32 cellular contexts compared by ENCODE assay signal in the genomic region with DNA sequence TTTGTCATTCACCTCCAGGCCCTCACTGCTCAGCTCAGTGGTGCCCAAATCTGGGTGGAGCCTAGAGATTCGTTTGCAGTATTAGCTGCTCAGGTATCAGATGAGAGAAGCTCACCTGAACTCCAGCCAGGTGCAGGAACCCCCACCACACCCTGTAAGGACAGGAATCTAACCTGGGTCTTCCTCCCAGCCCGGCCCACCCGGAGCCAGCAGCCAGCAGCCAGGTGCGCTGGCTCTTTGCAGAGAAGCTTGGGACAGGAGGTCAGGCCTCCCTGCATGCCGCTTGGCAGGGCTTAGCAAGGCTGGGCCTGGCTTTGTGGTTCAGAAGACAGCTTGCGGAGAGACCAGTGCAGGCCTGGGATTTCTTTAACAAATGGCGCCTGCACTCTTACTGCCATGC. TPM values are rescaled to one million over a fixed set of nuclear protein-coding genes. Genes with fewer than 3 reads are reported as not detected.
"Had no signal": no experiment of that assay in that cellular context is flagged by ENCODE, and none has a peak within 500 bp of the region (broad histone marks: within the 10 kb centered on the region; RNA-seq: fewer than 3 reads in every experiment).

No MANE protein-coding gene starts in this region.

- DNase-seq: activated CD4-positive, alpha-beta memory T cell treated with anti-CD3 and anti-CD28 coated beads, Interleukin-2, amount 10 ng/mL, durations not matched to agents 7 days and 5 days; activated CD4-positive, alpha-beta T cell treated with anti-CD3 and anti-CD28 coated beads for 1 hour; activated CD4-positive, alpha-beta T cell treated with anti-CD3 and anti-CD28 coated beads for 48 hours; activated CD4-positive, CD25-positive, alpha-beta regulatory T cell; activated CD8-positive, alpha-beta memory T cell treated with anti-CD3 and anti-CD28 coated beads for 24 hours; activated CD8-positive, alpha-beta memory T cell treated with anti-CD3 and anti-CD28 coated beads, Interleukin-2, amount 10 ng/mL, durations not matched to agents 7 days and 5 days; activated CD8-positive, alpha-beta memory T cell treated with anti-CD3 and anti-CD28 coated beads, Interleukin-2, amount 50 U/mL, for 48 hours; activated gamma-delta T cell; activated naive CD4-positive, alpha-beta T cell treated with Interleukin-2 at 50 U/mL for 16 hours; activated naive CD8-positive, alpha-beta T cell treated with anti-CD3 and anti-CD28 coated beads, Interleukin-2, amount 10 ng/mL, durations not matched to agents 7 days and 5 days; activated T-cell treated with anti-CD3 and anti-CD28 coated beads, Interleukin-2, amount 50 U/mL, for 48 hours; amygdala; body of pancreas; NCI-H1092; NCI-H1436 treated with DMSO at 0.1 percent for 48 hours; NCI-H1694 treated with DMSO at 0.1 percent for 48 hours; NCI-H2029; NCI-H345; NCI-H524 treated with DMSO at 0.1 percent for 48 hours; PC-3; Peyer's patch; Right ventricle myocardium superior; RPMI8226; T1000; WERI-Rb-1 had no signal

- H3K9me3 ChIP-seq: body of pancreas, breast epithelium, Peyer's patch had no signal

- H3K9me3 Mint-ChIP-seq: activated CD4-positive, alpha-beta memory T cell treated with anti-CD3 and anti-CD28 coated beads, Interleukin-2, amount 10 ng/mL, durations not matched to agents 7 days and 5 days; activated naive CD4-positive, alpha-beta T cell treated with anti-CD3 and anti-CD28 coated beads, Interleukin-2, amount 50 U/mL, for 24 hours; activated naive CD8-positive, alpha-beta T cell treated with anti-CD3 and anti-CD28 coated beads, Interleukin-2, amount 10 ng/mL, durations not matched to agents 7 days and 5 days had no signal

- H3K27ac ChIP-seq: body of pancreas, breast epithelium, KMS-11, Peyer's patch, WERI-Rb-1 had no signal

- ATAC-seq: activated CD8-positive, alpha-beta memory T cell treated with anti-CD3 and anti-CD28 coated beads, Interleukin-2, amount 10 ng/mL, durations not matched to agents 7 days and 5 days; body of pancreas; PC-3 had no signal

- H3K4me1 ChIP-seq: body of pancreas, breast epithelium, Peyer's patch had no signal

- H3K27me3 Mint-ChIP-seq: activated naive CD4-positive, alpha-beta T cell treated with anti-CD3 and anti-CD28 coated beads, Interleukin-2, amount 50 U/mL, for 24 hours had no signal

- H3K36me3 Mint-ChIP-seq: activated CD8-positive, alpha-beta memory T cell treated with anti-CD3 and anti-CD28 coated beads, Interleukin-2, amount 10 ng/mL, durations not matched to agents 7 days and 5 days; activated naive CD4-positive, alpha-beta T cell treated with anti-CD3 and anti-CD28 coated beads, Interleukin-2, amount 50 U/mL, for 24 hours; activated naive CD8-positive, alpha-beta T cell treated with anti-CD3 and anti-CD28 coated beads, Interleukin-2, amount 10 ng/mL, durations not matched to agents 7 days and 5 days had no signal

- H3K9ac ChIP-seq: KMS-11 had no signal

- H3K4me1 Mint-ChIP-seq: activated CD4-positive, alpha-beta memory T cell treated with anti-CD3 and anti-CD28 coated beads, Interleukin-2, amount 10 ng/mL, durations not matched to agents 7 days and 5 days; activated CD8-positive, alpha-beta memory T cell treated with anti-CD3 and anti-CD28 coated beads, Interleukin-2, amount 10 ng/mL, durations not matched to agents 7 days and 5 days; activated naive CD4-positive, alpha-beta T cell treated with anti-CD3 and anti-CD28 coated beads, Interleukin-2, amount 50 U/mL, for 24 hours; activated naive CD8-positive, alpha-beta T cell treated with anti-CD3 and anti-CD28 coated beads, Interleukin-2, amount 10 ng/mL, durations not matched to agents 7 days and 5 days had no signal

- H3K4me3 Mint-ChIP-seq: activated CD4-positive, alpha-beta memory T cell treated with anti-CD3 and anti-CD28 coated beads, Interleukin-2, amount 10 ng/mL, durations not matched to agents 7 days and 5 days; activated CD8-positive, alpha-beta memory T cell treated with anti-CD3 and anti-CD28 coated beads, Interleukin-2, amount 10 ng/mL, durations not matched to agents 7 days and 5 days; activated naive CD4-positive, alpha-beta T cell treated with anti-CD3 and anti-CD28 coated beads, Interleukin-2, amount 50 U/mL, for 24 hours; activated naive CD8-positive, alpha-beta T cell treated with anti-CD3 and anti-CD28 coated beads, Interleukin-2, amount 10 ng/mL, durations not matched to agents 7 days and 5 days had no signal

- H3K4me2 ChIP-seq: KMS-11 had no signal

- H3K4me3 ChIP-seq: body of pancreas, breast epithelium, Peyer's patch had no signal

- H3K27me3 ChIP-seq: body of pancreas, Peyer's patch had no signal

- H3K36me3 ChIP-seq: breast epithelium, Peyer's patch, WERI-Rb-1 had no signal

- FAIRE-seq: astrocyte had no signal

- H3K27ac Mint-ChIP-seq: activated CD4-positive, alpha-beta memory T cell treated with anti-CD3 and anti-CD28 coated beads, Interleukin-2, amount 10 ng/mL, durations not matched to agents 7 days and 5 days; activated CD8-positive, alpha-beta memory T cell treated with anti-CD3 and anti-CD28 coated beads, Interleukin-2, amount 10 ng/mL, durations not matched to agents 7 days and 5 days; activated naive CD4-positive, alpha-beta T cell treated with anti-CD3 and anti-CD28 coated beads, Interleukin-2, amount 50 U/mL, for 24 hours; activated naive CD8-positive, alpha-beta T cell treated with anti-CD3 and anti-CD28 coated beads, Interleukin-2, amount 10 ng/mL, durations not matched to agents 7 days and 5 days had no signal

RNA-seq across cellular contexts. Expression of gene CUX2, which starts 12.0 kb away (rescaled TPM):
- total RNA-seq: body of pancreas; LHCN-M2; NCI-H460; PC-3; Right ventricle myocardium superior; T-helper 2 cell treated with Interferon-gamma antibody and Interleukin-4, amounts not matched to agents 100 ng/mL and 5 ng/mL, for 36 hours had no signal
